8 cellular contexts compared by ENCODE assay signal in genomic region chr4:59307609-59308008, GRCh38.
"Had no signal": no experiment of that assay in that cellular context is flagged by ENCODE, and none has a peak within 500 bp of the region (broad histone marks: within the 10 kb centered on the region; RNA-seq: fewer than 3 reads in every experiment).

No MANE protein-coding gene starts in this region.

- H3K4me3 ChIP-seq: GM12878 had no signal

- DNase-seq: GDM1, GF-D8 had no signal

- FAIRE-seq: G401.6, GM12878, GM12891, GM12892, GM18507, GM19239 had no signal
